Comparison of ENCODE assay signal across 9 cellular contexts in genomic region chr10:97464226-97464625, GRCh38. TPM values are rescaled to one million over a fixed set of nuclear protein-coding genes. Genes with fewer than 3 reads are reported as not detected.
DNase-seq lines count a peak whose midpoint lies in the region; ATAC-seq and TF ChIP-seq lines count a peak whose summit lies in the region.
"Had no signal": no experiment of that assay in that cellular context is flagged by ENCODE, and none has a peak within 500 bp of the region (broad histone marks: within the 10 kb centered on the region; RNA-seq: fewer than 3 reads in every experiment).

No MANE protein-coding gene starts in this region.

- no peak overlapping the region for H2BK15ac ChIP-seq in mesenchymal stem cell (ENCODE audit: low read depth, poor library complexity, severe bottlenecking)

- H3K4ac ChIP-seq in mesenchymal stem cell (ENCODE audit: low read depth in 1 of 2, low read length in 2 of 2) = no peak overlapping the region

- H3K27ac ChIP-seq in left ventricle myocardium inferior (replicated peaks) = peak overlapping the region; percentile 34
- peak overlapping the region in 4 of 10 donors; percentile 1 to 33 (median 16) for H3K27ac ChIP-seq in heart right ventricle
- peak overlapping the region; percentile 11 for H3K27ac ChIP-seq in mesenchymal stem cell (ENCODE audit: low read length, poor library complexity, severe bottlenecking)
- H3K27ac ChIP-seq in upper lobe of left lung = peak overlapping the region; percentile 44 to 70 (median 58)

- no peak for TF ChIP-seq CTCF in left ventricle myocardium inferior (IDR thresholded peaks at IDR 0.05; ENCODE audit: borderline replicate concordance)
- TF ChIP-seq CTCF in heart right ventricle (IDR thresholded peaks at IDR 0.05) = no peak
- no peak for TF ChIP-seq CTCF in upper lobe of left lung (IDR thresholded peaks at IDR 0.05)

- H3K27me3 ChIP-seq in left ventricle myocardium inferior (ENCODE audit: low read depth) (no peaks in the 10 kb centered on the region), heart right ventricle (no peaks in the 10 kb centered on the region), mesenchymal stem cell (ENCODE audit: control insufficient read depth in 1 of 2, insufficient read depth in 1 of 2, low read length in 2 of 2) (no peaks in the 10 kb centered on the region), upper lobe of left lung (no peaks in the 10 kb centered on the region)

- H3K79me1 ChIP-seq in mesenchymal stem cell (replicated peaks; ENCODE audit: low read length, poor library complexity, severe bottlenecking) = peaks cover 23% of the 10 kb centered on the region

- no peaks in the 10 kb centered on the region for H3K27me3 Mint-ChIP-seq in activated CD8-positive, alpha-beta T cell treated with anti-CD3 and anti-CD28 coated beads, Interleukin-2, amount 10 ng/mL, durations not matched to agents 7 days and 5 days (ENCODE audit: low read depth)

- no peak overlapping the region for H3K4me2 ChIP-seq in mesenchymal stem cell (ENCODE audit: low read length, poor library complexity, severe bottlenecking)

- H4K91ac ChIP-seq in mesenchymal stem cell (ENCODE audit: low read length) = no peak overlapping the region

- no peak overlapping the region for H4K8ac ChIP-seq in mesenchymal stem cell (ENCODE audit: low read length)

- H3K9me3 Mint-ChIP-seq in activated CD8-positive, alpha-beta T cell treated with anti-CD3 and anti-CD28 coated beads, Interleukin-2, amount 10 ng/mL, durations not matched to agents 7 days and 5 days (ENCODE audit: insufficient read depth) = no peaks in the 10 kb centered on the region

- H3K9me3 ChIP-seq in left ventricle myocardium inferior (replicated peaks) = no peaks in the 10 kb centered on the region
- no peaks in the 10 kb centered on the region for H3K9me3 ChIP-seq in heart right ventricle
- H3K9me3 ChIP-seq in mesenchymal stem cell (ENCODE audit: control insufficient read depth, low read length) = no peaks in the 10 kb centered on the region
- no peaks in the 10 kb centered on the region for H3K9me3 ChIP-seq in upper lobe of left lung

- H3K9ac ChIP-seq in mesenchymal stem cell (ENCODE audit: low read length) = peak overlapping the region; percentile 50

- CTCF ChIA-PET in activated CD8-positive, alpha-beta T cell treated with anti-CD3 and anti-CD28 coated beads, Interleukin-2, amount 10 ng/mL, durations not matched to agents 7 days and 5 days (lab: Charles Lee) = interaction anchor here (0.7 to 7.2 kb wide), 12 partner anchors 9 to 89 kb away, joined by 3 to 49 read pairs (median 4); no protein-coding TSS in a partner anchor

- H3K36me3 ChIP-seq in left ventricle myocardium inferior (peaks cover 94% of the 10 kb centered on the region), heart right ventricle (peaks cover 0 to 100% (median 89%) of the 10 kb centered on the region in 9 donors), mesenchymal stem cell (ENCODE audit: control insufficient read depth in 1 of 2, insufficient read depth in 2 of 2, low read depth in 1 of 2, low read length in 2 of 2) (peaks cover 77 to 99% of the 10 kb centered on the region in 2 experiments), upper lobe of left lung (peaks cover 28 to 100% (median 86%) of the 10 kb centered on the region in 4 donors)

- H3K18ac ChIP-seq in mesenchymal stem cell (ENCODE audit: low read depth in 1 of 2, low read length in 2 of 2) = no peak overlapping the region

- H3K27ac Mint-ChIP-seq in activated CD8-positive, alpha-beta T cell treated with anti-CD3 and anti-CD28 coated beads, Interleukin-2, amount 10 ng/mL, durations not matched to agents 7 days and 5 days = peak overlapping the region; percentile 3

- H2AK5ac ChIP-seq in mesenchymal stem cell (ENCODE audit: low read length, severe bottlenecking) = no peak overlapping the region

- WGBS in heart right ventricle, 2 donors = 67 to 70% methylated on average over 1 of the region's 1 CpG
- WGBS in mesenchymal stem cell = 86% methylated on average over 1 of the region's 1 CpG
- WGBS in upper lobe of left lung, 2 donors = 65 to 100% methylated on average over 1 of the region's 1 CpG

- H3K4me3 Mint-ChIP-seq in activated CD8-positive, alpha-beta T cell treated with anti-CD3 and anti-CD28 coated beads, Interleukin-2, amount 10 ng/mL, durations not matched to agents 7 days and 5 days = no peak overlapping the region

- no peak overlapping the region for H2BK120ac ChIP-seq in mesenchymal stem cell (ENCODE audit: low read depth, low read length)

- no peak overlapping the region for H2BK5ac ChIP-seq in mesenchymal stem cell (ENCODE audit: low read depth, low read length, poor library complexity, severe bottlenecking)

- TF ChIP-seq EP300 in upper lobe of left lung (IDR thresholded peaks at IDR 0.05) = no peak

- intact Hi-C loops in left ventricle myocardium inferior (cut with micrococcal nuclease) = no loop called here
- intact Hi-C loops in heart right ventricle (cut with DNase I) = loop anchor here in 7 of 10 donors (5.0 to 10.0 kb wide), 3 partner anchors 88 to 151 kb away; no protein-coding TSS in a partner anchor

- no peak overlapping the region for H2BK12ac ChIP-seq in mesenchymal stem cell (ENCODE audit: low read length in 2 of 2)

- H2AFZ ChIP-seq in mesenchymal stem cell (ENCODE audit: low read depth, low read length) = no peak overlapping the region

- ATAC-seq in heart right ventricle (no peak), upper lobe of left lung (ENCODE audit: low FRiP score in 2 of 2) (no peak), HG02970 (IDR thresholded peaks at IDR 0.05; ENCODE audit: low FRiP score, unreplicated experiment) (no peak), HG03439 (IDR thresholded peaks at IDR 0.05; ENCODE audit: unreplicated experiment) (no peak)
- no peak for ATAC-seq in activated CD8-positive, alpha-beta T cell treated with anti-CD3 and anti-CD28 coated beads, Interleukin-2, amount 10 ng/mL, durations not matched to agents 7 days and 5 days

- DNase-seq in left ventricle myocardium inferior = no peak
- DNase-seq in heart right ventricle = no peak
- no peak for DNase-seq in activated CD8-positive, alpha-beta T cell treated with anti-CD3 and anti-CD28 coated beads, Interleukin-2, amount 10 ng/mL, durations not matched to agents 7 days and 5 days
- DNase-seq in mesenchymal stem cell = no peak
- DNase-seq in upper lobe of left lung = no peak
- DNase-seq in NOMO-1 (lab: John Stamatoyannopoulos, UW; ENCODE audit: unreplicated experiment in 2 of 2) = no peak
- DNase-seq: NCI-H2227 treated with DMSO at 0.1 percent for 48 hours had no signal

- no peak overlapping the region for H3K4me3 ChIP-seq in left ventricle myocardium inferior
- no peak overlapping the region for H3K4me3 ChIP-seq in heart right ventricle
- H3K4me3 ChIP-seq in mesenchymal stem cell (ENCODE audit: insufficient read depth in 1 of 2, low read depth in 1 of 2, low read length in 2 of 2) = no peak overlapping the region
- H3K4me3 ChIP-seq in upper lobe of left lung = no peak overlapping the region

- H3K14ac ChIP-seq in mesenchymal stem cell (ENCODE audit: low read length in 2 of 2) = no peak overlapping the region

- H3K36me3 Mint-ChIP-seq in activated CD8-positive, alpha-beta T cell treated with anti-CD3 and anti-CD28 coated beads, Interleukin-2, amount 10 ng/mL, durations not matched to agents 7 days and 5 days (ENCODE audit: low read depth) = peaks cover 64% of the 10 kb centered on the region

- TF ChIP-seq POLR2A in upper lobe of left lung (IDR thresholded peaks at IDR 0.05) = no peak

- POLR2A ChIA-PET in activated CD8-positive, alpha-beta T cell treated with anti-CD3 and anti-CD28 coated beads, Interleukin-2, amount 10 ng/mL, durations not matched to agents 7 days and 5 days (lab: Charles Lee) = interaction anchor here (0.6 kb wide), 1 partner anchor 151 kb away, joined by 3 read pairs; no protein-coding TSS in a partner anchor

- H3K4me1 Mint-ChIP-seq in activated CD8-positive, alpha-beta T cell treated with anti-CD3 and anti-CD28 coated beads, Interleukin-2, amount 10 ng/mL, durations not matched to agents 7 days and 5 days (ENCODE audit: low read depth) = no peaks in the 10 kb centered on the region

- no peak overlapping the region for H3K23ac ChIP-seq in mesenchymal stem cell (ENCODE audit: low read length in 2 of 2)

- H3K4me1 ChIP-seq in left ventricle myocardium inferior (peaks cover 30% of the 10 kb centered on the region), heart right ventricle (peaks cover 0 to 16% (median 4%) of the 10 kb centered on the region in 9 donors), mesenchymal stem cell (ENCODE audit: control insufficient read depth, insufficient read depth, low read depth, low read length) (peaks cover 2% of the 10 kb centered on the region), upper lobe of left lung (peaks cover 0 to 22% (median 12%) of the 10 kb centered on the region in 4 donors)

RNA-seq across cellular contexts. Expression of gene ZDHHC16, which starts 18.3 kb away (rescaled TPM):
- total RNA-seq in left ventricle myocardium inferior (17.8 TPM), heart right ventricle (10 to 100 TPM; 13.4 to 27.3 (median 18.4) TPM), upper lobe of left lung (10 to 100 TPM; 40.0 to 84.7 (median 60.1) TPM)
- polyA plus RNA-seq in heart right ventricle = 10 to 100 TPM; 21.1 to 49.6 TPM
- 10 to 100 TPM; 35.8 to 36.2 TPM for total RNA-seq in activated CD8-positive, alpha-beta T cell treated with anti-CD3 and anti-CD28 coated beads, Interleukin-2, amount 10 ng/mL, durations not matched to agents 7 days and 5 days
- polyA plus RNA-seq in mesenchymal stem cell (2013, experiment 1 of 2) = 38.8 TPM
- 39.7 TPM for polyA plus RNA-seq in mesenchymal stem cell (2013, experiment 2 of 2)

RNA-seq across cellular contexts. Expression of gene EXOSC1, which starts 18.4 kb away (rescaled TPM):
- total RNA-seq in left ventricle myocardium inferior = 14.9 TPM
- total RNA-seq in heart right ventricle = 10 to 100 TPM; 11.7 to 20.3 (median 15.1) TPM
- polyA plus RNA-seq in heart right ventricle = 10 to 100 TPM; 31.0 to 31.3 TPM
- total RNA-seq in activated CD8-positive, alpha-beta T cell treated with anti-CD3 and anti-CD28 coated beads, Interleukin-2, amount 10 ng/mL, durations not matched to agents 7 days and 5 days = 10 to 100 TPM; 47.1 to 48.2 TPM
- polyA plus RNA-seq in mesenchymal stem cell (2013, experiment 1 of 2) = 60.5 TPM
- polyA plus RNA-seq in mesenchymal stem cell (2013, experiment 2 of 2) = 56.7 TPM
- total RNA-seq in upper lobe of left lung = 10 to 100 TPM; 19.5 to 30.4 (median 28.1) TPM

RNA-seq across cellular contexts. Expression of gene MMS19, which starts 34.0 kb away (rescaled TPM):
- total RNA-seq in left ventricle myocardium inferior = 42.7 TPM
- total RNA-seq in heart right ventricle = 10 to 100 TPM; 34.7 to 49.1 (median 43.8) TPM
- 10 to 100 TPM; 44.0 to 64.9 TPM for polyA plus RNA-seq in heart right ventricle
- 10 to 100 TPM; 71.7 to 73.3 TPM for total RNA-seq in activated CD8-positive, alpha-beta T cell treated with anti-CD3 and anti-CD28 coated beads, Interleukin-2, amount 10 ng/mL, durations not matched to agents 7 days and 5 days
- polyA plus RNA-seq in mesenchymal stem cell (2013, experiment 1 of 2) = 64.0 TPM
- 64.3 TPM for polyA plus RNA-seq in mesenchymal stem cell (2013, experiment 2 of 2)
- 100 to 1,000 TPM in 1 of 6 donors, 10 to 100 TPM in 5; 62.5 to 148 (median 77.0) TPM for total RNA-seq in upper lobe of left lung

RNA-seq across cellular contexts. Expression of gene UBTD1, which starts 34.5 kb away (rescaled TPM):
- 17.1 TPM for total RNA-seq in left ventricle myocardium inferior
- 10 to 100 TPM; 13.6 to 34.0 (median 20.5) TPM for total RNA-seq in heart right ventricle
- polyA plus RNA-seq in heart right ventricle = 10 to 100 TPM; 36.5 to 56.0 TPM
- 1 to 10 TPM in 1 of 2 experiments, under 1 TPM in 1; 0.58 to 1.1 TPM for total RNA-seq in activated CD8-positive, alpha-beta T cell treated with anti-CD3 and anti-CD28 coated beads, Interleukin-2, amount 10 ng/mL, durations not matched to agents 7 days and 5 days
- polyA plus RNA-seq in mesenchymal stem cell (2013, experiment 1 of 2) = 29.3 TPM
- polyA plus RNA-seq in mesenchymal stem cell (2013, experiment 2 of 2) = 29.9 TPM
- 10 to 100 TPM; 40.6 to 93.1 (median 67.3) TPM for total RNA-seq in upper lobe of left lung

RNA-seq across cellular contexts. Expression of gene PGAM1, which starts 38.2 kb away (rescaled TPM):
- total RNA-seq in left ventricle myocardium inferior (233 TPM), heart right ventricle (100 to 1,000 TPM; 187 to 389 (median 246) TPM), upper lobe of left lung (100 to 1,000 TPM in 5 of 6 donors, 10 to 100 TPM in 1; 55.5 to 184 (median 137) TPM)
- polyA plus RNA-seq in heart right ventricle = 100 to 1,000 TPM in 1 of 2 donors, 10 to 100 TPM in 1; 21.5 to 323 TPM
- total RNA-seq in activated CD8-positive, alpha-beta T cell treated with anti-CD3 and anti-CD28 coated beads, Interleukin-2, amount 10 ng/mL, durations not matched to agents 7 days and 5 days = 100 to 1,000 TPM; 517 to 529 TPM
- polyA plus RNA-seq in mesenchymal stem cell (2013, experiment 1 of 2) = 268 TPM
- polyA plus RNA-seq in mesenchymal stem cell (2013, experiment 2 of 2) = 270 TPM
